Comparison of ENCODE assay signal across 10 cellular contexts in genomic region chr15:98684441-98684840, GRCh38. TPM values are rescaled to one million over a fixed set of nuclear protein-coding genes. Genes with fewer than 3 reads are reported as not detected.
DNase-seq lines count a peak whose midpoint lies in the region; ATAC-seq, FAIRE-seq and TF ChIP-seq lines count a peak whose summit lies in the region.
"Had no signal": no experiment of that assay in that cellular context is flagged by ENCODE, and none has a peak within 500 bp of the region (broad histone marks: within the 10 kb centered on the region; RNA-seq: fewer than 3 reads in every experiment).

No MANE protein-coding gene starts in this region.

- H3K27me3 ChIP-seq in foreskin keratinocyte, result no peaks in the 10 kb centered on the region
- H3K27me3 ChIP-seq in thoracic aorta (replicated peaks; ENCODE audit: insufficient read depth), result no peaks in the 10 kb centered on the region
- no peaks in the 10 kb centered on the region for H3K27me3 ChIP-seq in stomach

- H3K4me1 ChIP-seq in foreskin keratinocyte (peaks cover 22% of the 10 kb centered on the region), thoracic aorta (ENCODE audit: control insufficient read depth in 1 of 2, low read depth in 2 of 2) (peaks cover 24 to 78% of the 10 kb centered on the region in 2 donors), stomach (peaks cover 41 to 67% (median 51%) of the 10 kb centered on the region in 4 donors)

- intact Hi-C loops in stomach (cut with DNase I; ENCODE audit: low total_unique reads), result no loop called here

- DNase-seq in HCEC 1CT, result peak; percentile 77
- peak; percentile 11 for DNase-seq in RCC 7860 (ENCODE audit: low spot score)
- DNase-seq in foreskin keratinocyte, result peak in 1 of 2 donors; percentile 32
- DNase-seq in thoracic aorta (ENCODE audit: low spot score), result no peak
- DNase-seq in amygdala (lab: John Stamatoyannopoulos, UW), result no peak
- DNase-seq in NCI-H446 treated with DMSO at 0.1 percent for 48 hours (lab: John Stamatoyannopoulos, UW), result no peak
- DNase-seq in stomach, result no peak
- DNase-seq: DND-41, NCI-H2227 treated with DMSO at 0.1 percent for 48 hours had no signal

- WGBS in stomach, 5 donors, result 31 to 48% (median 40%) methylated on average over 5 of the region's 5 CpGs

- peak; percentile 8 for ATAC-seq in foreskin keratinocyte
- no peak for ATAC-seq in thoracic aorta (ENCODE audit: insufficient number of reproducible peaks, low FRiP score, low read depth)

- no peak for TF ChIP-seq CTCF in foreskin keratinocyte (conservative IDR thresholded peaks at IDR 0.05)
- no peak for TF ChIP-seq CTCF in thoracic aorta (IDR thresholded peaks at IDR 0.05)
- no peak for TF ChIP-seq CTCF in stomach (IDR thresholded peaks at IDR 0.05)

- H3K36me3 ChIP-seq in thoracic aorta (no peaks in the 10 kb centered on the region), stomach (no peaks in the 10 kb centered on the region)

- TF ChIP-seq EP300 in stomach (IDR thresholded peaks at IDR 0.05), result no peak

- TF ChIP-seq POLR2A in stomach (IDR thresholded peaks at IDR 0.05), result no peak

- peak; percentile 52 for FAIRE-seq in RCC 7860 (lab: Jason Lieb, UNC)

- no peaks in the 10 kb centered on the region for H3K9me3 ChIP-seq in thoracic aorta
- H3K9me3 ChIP-seq in stomach, result no peaks in the 10 kb centered on the region

- peak overlapping the region; percentile 94 for H3K27ac ChIP-seq in foreskin keratinocyte
- peak overlapping the region; percentile 8 to 30 for H3K27ac ChIP-seq in thoracic aorta
- peak overlapping the region in 2 of 5 donors; percentile 48 to 60 for H3K27ac ChIP-seq in stomach

- H3K4me3 ChIP-seq in thoracic aorta (peak overlapping the region; percentile 24), stomach (no peak overlapping the region)
- H3K4me3 ChIP-seq: coronary artery had no signal

RNA-seq across cellular contexts. Expression of gene IGF1R, which starts 36.1 kb away (rescaled TPM):
- total RNA-seq in foreskin keratinocyte, result 30.1 and 38.4 TPM in 2 replicates
- polyA plus RNA-seq in foreskin keratinocyte, result 4.8 and 5.0 TPM in 2 replicates
- total RNA-seq in thoracic aorta, result 100 to 1,000 TPM; 127 to 159 TPM
- total RNA-seq in stomach, result 100 to 1,000 TPM in 1 of 5 donors, 10 to 100 TPM in 4; 40.3 to 131 (median 73.7) TPM
- 1 to 10 TPM; 2.3 to 4.8 (median 3.0) TPM for polyA plus RNA-seq in stomach

Comparison
In these comparisons a context has a peak if more than half of its experiments do, and no peak if none do; other contexts are left out.
1. DNase-seq: peak in HCEC 1CT (single experiment) and RCC 7860 (single experiment); none in thoracic aorta (single experiment), amygdala (0 of 56), NCI-H446 treated with DMSO at 0.1 percent for 48 hours (single experiment) and stomach (single experiment).